Comparison of ENCODE assay signal across 11 cellular contexts in genomic region chr2:20625920-20626697, GRCh38. TPM values are rescaled to one million over a fixed set of nuclear protein-coding genes. Genes with fewer than 3 reads are reported as not detected.
DNase-seq lines count a peak whose midpoint lies in the region; ATAC-seq, FAIRE-seq and TF ChIP-seq lines count a peak whose summit lies in the region.
"Had no signal": no experiment of that assay in that cellular context is flagged by ENCODE, and none has a peak within 500 bp of the region (broad histone marks: within the 10 kb centered on the region; RNA-seq: fewer than 3 reads in every experiment).

No MANE protein-coding gene starts in this region.

- H3K36me3 Mint-ChIP-seq in CD14-positive monocyte: peaks cover 86 to 91% of the 10 kb centered on the region in 2 donors
- H3K36me3 Mint-ChIP-seq: natural killer cell had no signal

- peak overlapping the region in 2 of 7 donors; percentile 9 to 19 for H3K27ac Mint-ChIP-seq in CD14-positive monocyte
- H3K27ac Mint-ChIP-seq: natural killer cell had no signal

- H3K9me3 ChIP-seq in psoas muscle: no peaks in the 10 kb centered on the region

- H3K9me3 Mint-ChIP-seq in CD14-positive monocyte: peaks cover 0 to 2% (median 0%) of the 10 kb centered on the region in 7 donors
- H3K9me3 Mint-ChIP-seq: natural killer cell had no signal

- intact Hi-C loops in CD14-positive monocyte (cut with micrococcal nuclease) (no loop called here), psoas muscle (cut with DNase I) (no loop called here)

- no peak overlapping the region for H3K4me3 Mint-ChIP-seq in CD14-positive monocyte
- H3K4me3 Mint-ChIP-seq: natural killer cell had no signal

- H3K27ac ChIP-seq in psoas muscle: peak overlapping the region; percentile 58

- H3K36me3 ChIP-seq in psoas muscle (ENCODE audit: insufficient read depth in 1 of 2, low read depth in 1 of 2): peaks cover 0 to 26% of the 10 kb centered on the region in 2 donors

- WGBS in psoas muscle, 3 donors: 72 to 78% (median 74%) methylated on average over 12 of the region's 12 CpGs

- TF ChIP-seq CTCF in CD14-positive monocyte (IDR thresholded peaks at IDR 0.05): no peak
- peak; percentile 21 for TF ChIP-seq CTCF in cardiac fibroblast (IDR thresholded peaks at IDR 0.05; ENCODE audit: low read depth, low read length)
- TF ChIP-seq CTCF in psoas muscle (IDR thresholded peaks at IDR 0.05): peak; percentile 23

- peaks cover 31% of the 10 kb centered on the region for H3K4me1 ChIP-seq in psoas muscle

- ATAC-seq in psoas muscle (peak in 1 of 4 donors; percentile 22), HG03521 (IDR thresholded peaks at IDR 0.05; ENCODE audit: unreplicated experiment) (no peak)
- ATAC-seq: natural killer cell had no signal

- CTCF ChIA-PET in HEK293T (lab: Yijun Ruan, JAX): interaction anchor here (0.9 kb wide), 1 partner anchor 9 kb away, joined by 5 read pairs; no protein-coding TSS in a partner anchor

- H3K4me1 Mint-ChIP-seq in CD14-positive monocyte: no peaks in the 10 kb centered on the region
- H3K4me1 Mint-ChIP-seq: natural killer cell had no signal

- no peaks in the 10 kb centered on the region for H3K27me3 ChIP-seq in psoas muscle (ENCODE audit: insufficient read depth in 3 of 3, low read length in 2 of 3)

- no peak overlapping the region for H3K4me3 ChIP-seq in cardiac fibroblast (replicated peaks in 1 of 2; ENCODE audit: low read depth in 2 of 2, low read length in 2 of 2)
- no peak overlapping the region for H3K4me3 ChIP-seq in psoas muscle

- FAIRE-seq in islet of Langerhans (lab: Jason Lieb, UNC): peak; percentile 70

- peak; percentile 19 for DNase-seq in CD14-positive monocyte (ENCODE audit: low spot score)
- DNase-seq in cardiac fibroblast (ENCODE audit: low read depth in 2 of 2): peak in 1 of 2 donors; percentile 64
- peak; percentile 65 to 84 for DNase-seq in psoas muscle
- no peak for DNase-seq in NCI-H446 treated with DMSO at 0.1 percent for 48 hours (lab: John Stamatoyannopoulos, UW)
- DNase-seq in HEK293T (ENCODE audit: extremely low spot score): no peak
- no peak for DNase-seq in activated CD4-positive, CD25-positive, alpha-beta regulatory T cell treated with anti-CD3 and anti-CD28 coated beads, Interleukin-2, amount 50 U/mL, for 72 hours
- DNase-seq: natural killer cell; NCI-H1092; stimulated activated CD4-positive, alpha-beta T cell treated with anti-CD3 and anti-CD28 coated beads, Interleukin-2, amount 100 ng/mL, for 48 hours had no signal

- peaks cover 0 to 1% (median 1%) of the 10 kb centered on the region in 3 donors for H3K27me3 Mint-ChIP-seq in CD14-positive monocyte (ENCODE audit: low read depth in 3 of 3)

- POLR2A ChIA-PET in HEK293T (lab: Yijun Ruan, JAX): interaction anchor here (2.8 kb wide), 1 partner anchor 178 kb away, joined by 18 read pairs; the partner anchor contains the start of gene RHOB

TF ChIP-seq in HEK293T, 16 proteins besides CTCF, POLR2A, EP300 and RAD21:
- TF ChIP-seq FOXK2 (IDR thresholded peaks at IDR 0.05) (no peak), ZNF384 (IDR thresholded peaks at IDR 0.05) (no peak), FOXA1 (IDR thresholded peaks at IDR 0.05) (no peak)

RNA-seq across cellular contexts. Expression of gene HS1BP3, which starts 24.8 kb away (rescaled TPM):
- 10 to 100 TPM; 45.4 to 48.9 TPM for polyA plus RNA-seq in CD14-positive monocyte
- 10 to 100 TPM in 3 of 4 donors, 1 to 10 TPM in 1; 9.2 to 12.1 (median 11.4) TPM for total RNA-seq in psoas muscle
- polyA plus RNA-seq in psoas muscle: 10 to 100 TPM; 12.6 to 20.6 (median 13.2) TPM

RNA-seq across cellular contexts. Expression of gene GDF7, which starts 40.8 kb away (rescaled TPM):
- polyA plus RNA-seq in CD14-positive monocyte (not detected), psoas muscle (under 1 TPM; 0.03 to 0.04 (median 0.04) TPM)
- under 1 TPM; 0.04 to 0.94 (median 0.17) TPM for total RNA-seq in psoas muscle

Comparison
In these comparisons a context has a peak if more than half of its experiments do, and no peak if none do; other contexts are left out.
1. DNase-seq: peak in CD14-positive monocyte (single experiment) and psoas muscle (2 of 2); none in NCI-H446 treated with DMSO at 0.1 percent for 48 hours (single experiment), HEK293T (single experiment) and activated CD4-positive, CD25-positive, alpha-beta regulatory T cell treated with anti-CD3 and anti-CD28 coated beads, Interleukin-2, amount 50 U/mL, for 72 hours (single experiment).